ENCODE assay signal across 8 cellular contexts in genomic region chr11:107858217-107859070, GRCh38. TPM values are rescaled to one million over a fixed set of nuclear protein-coding genes. Genes with fewer than 3 reads are reported as not detected.
DNase-seq lines count a peak whose midpoint lies in the region; ATAC-seq lines count a peak whose summit lies in the region.

A gene with protein sequence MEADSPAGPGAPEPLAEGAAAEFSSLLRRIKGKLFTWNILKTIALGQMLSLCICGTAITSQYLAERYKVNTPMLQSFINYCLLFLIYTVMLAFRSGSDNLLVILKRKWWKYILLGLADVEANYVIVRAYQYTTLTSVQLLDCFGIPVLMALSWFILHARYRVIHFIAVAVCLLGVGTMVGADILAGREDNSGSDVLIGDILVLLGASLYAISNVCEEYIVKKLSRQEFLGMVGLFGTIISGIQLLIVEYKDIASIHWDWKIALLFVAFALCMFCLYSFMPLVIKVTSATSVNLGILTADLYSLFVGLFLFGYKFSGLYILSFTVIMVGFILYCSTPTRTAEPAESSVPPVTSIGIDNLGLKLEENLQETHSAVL (minus strand): TSS chr11:107858787. CDS start chr11:107858767, 20 bp downstream.

- POLR2A ChIA-PET in activated CD4-positive, alpha-beta memory T cell treated with anti-CD3 and anti-CD28 coated beads, Interleukin-2, amount 10 ng/mL, durations not matched to agents 7 days and 5 days (lab: Charles Lee), result interaction anchor here (0.7 to 1.8 kb wide), 2 partner anchors 18 to 276 kb away, joined by 3 to 5 read pairs; no protein-coding TSS in a partner anchor

- H3K27ac Mint-ChIP-seq in CD4-positive, CD25-positive, alpha-beta regulatory T cell, result peak within 1 kb of the TSS; percentile 93 to 95 (median 94)
- H3K27ac Mint-ChIP-seq in activated CD4-positive, alpha-beta memory T cell treated with anti-CD3 and anti-CD28 coated beads, Interleukin-2, amount 10 ng/mL, durations not matched to agents 7 days and 5 days, result peak within 1 kb of the TSS; percentile 64

- no peaks in the 10 kb centered on the region for H3K36me3 ChIP-seq in CD4-positive, CD25-positive, alpha-beta regulatory T cell (ENCODE audit: control insufficient read depth, insufficient read depth, low read length)

- H3K27me3 Mint-ChIP-seq in CD4-positive, CD25-positive, alpha-beta regulatory T cell, result peaks cover 4% of the 10 kb centered on the region
- no peaks in the 10 kb centered on the region for H3K27me3 Mint-ChIP-seq in activated CD4-positive, alpha-beta memory T cell treated with anti-CD3 and anti-CD28 coated beads, Interleukin-2, amount 10 ng/mL, durations not matched to agents 7 days and 5 days

- peaks cover 30% of the 10 kb centered on the region for H3K4me1 ChIP-seq in CD4-positive, CD25-positive, alpha-beta regulatory T cell (ENCODE audit: control insufficient read depth, insufficient read depth, low read length, poor library complexity, severe bottlenecking)
- peaks cover 27% of the 10 kb centered on the region for H3K4me1 ChIP-seq in mononuclear cell (ENCODE audit: insufficient read depth, low read length)

- H3K9me3 Mint-ChIP-seq in CD4-positive, CD25-positive, alpha-beta regulatory T cell, result no peaks in the 10 kb centered on the region
- H3K9me3 Mint-ChIP-seq in activated CD4-positive, alpha-beta memory T cell treated with anti-CD3 and anti-CD28 coated beads, Interleukin-2, amount 10 ng/mL, durations not matched to agents 7 days and 5 days, result no peaks in the 10 kb centered on the region

- peak; percentile 79 to 83 for ATAC-seq in CD4-positive, CD25-positive, alpha-beta regulatory T cell (ENCODE audit: low read depth in 2 of 2)
- peak; percentile 82 for ATAC-seq in GM19351 (IDR thresholded peaks at IDR 0.05; ENCODE audit: unreplicated experiment)
- peak; percentile 88 for ATAC-seq in HG03460 (IDR thresholded peaks at IDR 0.05; ENCODE audit: unreplicated experiment)

- CTCF ChIA-PET in activated CD4-positive, alpha-beta memory T cell treated with anti-CD3 and anti-CD28 coated beads, Interleukin-2, amount 10 ng/mL, durations not matched to agents 7 days and 5 days (lab: Charles Lee), result interaction anchor here (0.7 kb wide), 2 partner anchors 74 to 253 kb away, joined by 3 to 7 read pairs; no protein-coding TSS in a partner anchor

- H3K4me3 ChIP-seq in CD4-positive, CD25-positive, alpha-beta regulatory T cell (ENCODE audit: low read depth, low read length), result peak within 1 kb of the TSS; percentile 93
- peak within 1 kb of the TSS; percentile 62 for H3K4me3 ChIP-seq in mononuclear cell (ENCODE audit: low read length)

- H3K4me1 Mint-ChIP-seq in CD4-positive, CD25-positive, alpha-beta regulatory T cell, result peaks cover 17 to 40% (median 30%) of the 10 kb centered on the region in 4 donors
- peaks cover 29% of the 10 kb centered on the region for H3K4me1 Mint-ChIP-seq in activated CD4-positive, alpha-beta memory T cell treated with anti-CD3 and anti-CD28 coated beads, Interleukin-2, amount 10 ng/mL, durations not matched to agents 7 days and 5 days

- H3K4me3 Mint-ChIP-seq in CD4-positive, CD25-positive, alpha-beta regulatory T cell, result peak within 1 kb of the TSS; percentile 94 to 98 (median 98)
- H3K4me3 Mint-ChIP-seq in activated CD4-positive, alpha-beta memory T cell treated with anti-CD3 and anti-CD28 coated beads, Interleukin-2, amount 10 ng/mL, durations not matched to agents 7 days and 5 days, result peak within 1 kb of the TSS; percentile 84

- in situ Hi-C loops in endometrial microvascular endothelial cells (cut with HindIII; ENCODE audit: inconsistent ontology term, low pct_unique_long_range_greater_than_20kb, low sequenced_read_pairs), result no loop called here

- no peaks in the 10 kb centered on the region for H3K27me3 ChIP-seq in CD4-positive, CD25-positive, alpha-beta regulatory T cell (ENCODE audit: control insufficient read depth, insufficient read depth, low read length)
- H3K27me3 ChIP-seq in mononuclear cell (ENCODE audit: insufficient read depth, low read length), result no peaks in the 10 kb centered on the region

- H3K36me3 Mint-ChIP-seq in CD4-positive, CD25-positive, alpha-beta regulatory T cell, result no peaks in the 10 kb centered on the region
- peaks cover 5% of the 10 kb centered on the region for H3K36me3 Mint-ChIP-seq in activated CD4-positive, alpha-beta memory T cell treated with anti-CD3 and anti-CD28 coated beads, Interleukin-2, amount 10 ng/mL, durations not matched to agents 7 days and 5 days (ENCODE audit: low read depth)

- no peaks in the 10 kb centered on the region for H3K9me3 ChIP-seq in CD4-positive, CD25-positive, alpha-beta regulatory T cell (ENCODE audit: control insufficient read depth in 2 of 2, low read length in 2 of 2)
- no peaks in the 10 kb centered on the region for H3K9me3 ChIP-seq in mononuclear cell (ENCODE audit: low read depth, low read length)

- peak within 1 kb of the TSS; percentile 70 for H3K27ac ChIP-seq in CD4-positive, CD25-positive, alpha-beta regulatory T cell (ENCODE audit: insufficient read depth, low read length, poor library complexity, severe bottlenecking)

- DNase-seq in CD4-positive, CD25-positive, alpha-beta regulatory T cell, result peak; percentile 54 to 85 (median 68)
- peak; percentile 73 for DNase-seq in NCI-H774 (lab: John Stamatoyannopoulos, UW)
- peak; percentile 74 for DNase-seq in activated CD4-positive, alpha-beta memory T cell treated with anti-CD3 and anti-CD28 coated beads, Interleukin-2, amount 10 ng/mL, durations not matched to agents 7 days and 5 days
- DNase-seq in stimulated activated CD8-positive, alpha-beta memory T cell treated with anti-CD3 and anti-CD28 coated beads, Interleukin-2, amount 100 ng/mL, for 48 hours (ENCODE audit: low read depth in 2 of 2), result peak; percentile 66 to 69

RNA-seq across cellular contexts. Expression of the gene that starts here (rescaled TPM):
- 10.7 TPM for total RNA-seq in CD4-positive, CD25-positive, alpha-beta regulatory T cell
- 10 to 100 TPM; 15.1 to 23.9 (median 22.4) TPM for polyA plus RNA-seq in CD4-positive, CD25-positive, alpha-beta regulatory T cell
- total RNA-seq in activated CD4-positive, alpha-beta memory T cell treated with anti-CD3 and anti-CD28 coated beads, Interleukin-2, amount 10 ng/mL, durations not matched to agents 7 days and 5 days, result 10 to 100 TPM; 10.3 to 13.3 TPM
- total RNA-seq in endometrial microvascular endothelial cells (ENCODE audit: inconsistent ontology term) (71.4 TPM), mononuclear cell (6.8 TPM)

Comparison
In these comparisons a context has a peak if more than half of its experiments do, and no peak if none do; other contexts are left out.
1. Peak in every context shown above with its lines: DNase-seq, ATAC-seq, H3K4me3 ChIP-seq and H3K27ac ChIP-seq.